8 cellular contexts compared by ENCODE assay signal in genomic region chr3:141413387-141414140, GRCh38. TPM values are rescaled to one million over a fixed set of nuclear protein-coding genes. Genes with fewer than 3 reads are reported as not detected.
DNase-seq lines count a peak whose midpoint lies in the region; ATAC-seq and TF ChIP-seq lines count a peak whose summit lies in the region.
"Had no signal": no experiment of that assay in that cellular context is flagged by ENCODE, and none has a peak within 500 bp of the region (broad histone marks: within the 10 kb centered on the region; RNA-seq: fewer than 3 reads in every experiment).

No MANE protein-coding gene starts in this region.

- no peak for DNase-seq in RWPE2 (ENCODE audit: low spot score)
- no peak for DNase-seq in adipocyte (ENCODE audit: low read depth)
- DNase-seq in left lung = no peak
- DNase-seq in substantia nigra (lab: John Stamatoyannopoulos, UW) = no peak
- no peak for DNase-seq in GDM1 (lab: John Stamatoyannopoulos, UW)
- DNase-seq in G401 (ENCODE audit: low spot score) = no peak
- no peak for DNase-seq in superior temporal gyrus (ENCODE audit: extremely low spot score)
- DNase-seq: foreskin melanocyte had no signal

- intact Hi-C loops in left lung (cut with DNase I) = no loop called here

- peak overlapping the region; percentile 96 for H3K27ac ChIP-seq in RWPE2 (ENCODE audit: poor library complexity, severe bottlenecking)
- H3K27ac ChIP-seq in left lung = peak overlapping the region; percentile 84 to 96
- peak overlapping the region; percentile 81 for H3K27ac ChIP-seq in substantia nigra (ENCODE audit: low read depth, low read length, poor library complexity, severe bottlenecking)

- H3K4me1 ChIP-seq in RWPE2 (ENCODE audit: insufficient read depth, poor library complexity, severe bottlenecking) (peaks cover 55% of the 10 kb centered on the region), adipocyte (ENCODE audit: control insufficient read depth, insufficient read depth, low read length) (peaks cover 57% of the 10 kb centered on the region), left lung (peaks cover 35 to 73% of the 10 kb centered on the region in 2 donors)

- H3K36me3 ChIP-seq in RWPE2 (ENCODE audit: low read depth) (peaks cover 64% of the 10 kb centered on the region), adipocyte (ENCODE audit: control insufficient read depth, insufficient read depth, low read length, severe bottlenecking) (peaks cover 50% of the 10 kb centered on the region), left lung (peaks cover 0 to 53% of the 10 kb centered on the region in 2 donors)

- no peak overlapping the region for H3K4me3 ChIP-seq in RWPE2 (ENCODE audit: severe bottlenecking)
- H3K4me3 ChIP-seq in adipocyte (ENCODE audit: low read length) = peak overlapping the region; percentile 34
- no peak overlapping the region for H3K4me3 ChIP-seq in left lung

- no peak for TF ChIP-seq CTCF in RWPE2 (IDR thresholded peaks at IDR 0.05; ENCODE audit: poor library complexity, severe bottlenecking)
- no peak for TF ChIP-seq CTCF in left lung (IDR thresholded peaks at IDR 0.05)

- in situ Hi-C loops in G401 (cut with HindIII; ENCODE audit: low sequenced_read_pairs) = no loop called here

- peak overlapping the region; percentile 93 for H3K9ac ChIP-seq in adipocyte (ENCODE audit: low read length)

- ATAC-seq in RWPE2 (ENCODE audit: low read depth) (no peak), left lung (no peak)

- H3K27me3 ChIP-seq in RWPE2 (ENCODE audit: insufficient read depth, poor library complexity, severe bottlenecking) = no peaks in the 10 kb centered on the region
- no peaks in the 10 kb centered on the region for H3K27me3 ChIP-seq in adipocyte (replicated peaks; ENCODE audit: control insufficient read depth, insufficient read depth, low read length)
- H3K27me3 ChIP-seq in left lung = no peaks in the 10 kb centered on the region

- H3K9me3 ChIP-seq in RWPE2 (ENCODE audit: severe bottlenecking) (no peaks in the 10 kb centered on the region), adipocyte (ENCODE audit: control insufficient read depth, low read length) (no peaks in the 10 kb centered on the region), left lung (peaks cover 0 to under 1% of the 10 kb centered on the region in 2 donors)

RNA-seq across cellular contexts. Expression of gene ZBTB38, which starts 45.3 kb away (rescaled TPM):
- 10 to 100 TPM; 84.0 to 91.4 TPM for total RNA-seq in left lung
- total RNA-seq in G401 (2014; rRNA removed; shearing (Covaris generic)) = 7.4 and 33.8 TPM in 2 replicates
